Comparison of ENCODE assay signal across 17 cellular contexts in the genomic region with DNA sequence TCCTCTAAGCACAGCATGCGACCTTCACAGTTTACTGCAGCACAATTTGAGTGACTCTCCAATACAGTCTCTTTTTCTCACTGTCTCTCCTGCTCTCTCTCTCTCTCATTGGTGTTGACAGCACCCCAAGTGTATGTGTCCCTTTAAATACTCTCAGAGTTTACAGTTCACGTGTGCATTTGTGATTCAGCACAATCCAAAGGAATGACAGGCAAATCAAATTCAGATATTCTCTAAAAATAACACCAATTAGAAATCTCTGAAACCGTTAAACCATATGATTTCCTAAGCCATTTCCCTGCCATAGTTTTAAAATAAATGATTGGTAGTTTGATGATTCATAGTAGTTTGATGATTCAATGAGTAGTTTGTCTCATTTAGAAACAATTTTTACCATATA.
DNase-seq lines count a peak whose midpoint lies in the region; ATAC-seq and TF ChIP-seq lines count a peak whose summit lies in the region.
"Had no signal": no experiment of that assay in that cellular context is flagged by ENCODE, and none has a peak within 500 bp of the region (broad histone marks: within the 10 kb centered on the region; RNA-seq: fewer than 3 reads in every experiment).

No MANE protein-coding gene starts in this region.

- TF ChIP-seq RAD21 in SK-N-SH (IDR thresholded peaks at IDR 0.05; ENCODE audit: low read length), result no peak
- TF ChIP-seq RAD21 in neural cell (conservative IDR thresholded peaks at IDR 0.05), result no peak

- CTCF ChIA-PET in SK-N-SH (lab: Yijun Ruan, JAX), result interaction anchor here (0.6 kb wide), 1 partner anchor 27 kb away, joined by 3 read pairs; no protein-coding TSS in a partner anchor

- H3K9ac ChIP-seq in SK-N-SH (no peak overlapping the region), neural cell (ENCODE audit: low read length) (no peak overlapping the region)

- 1% methylated on average over 3 of the region's 3 CpGs for WGBS in SK-N-SH (ENCODE audit: low lambda C conversion rate)
- 55 to 57% methylated on average over 3 of the region's 3 CpGs for WGBS in esophagus squamous epithelium, 2 donors

- H3K27ac ChIP-seq in SK-N-SH (ENCODE audit: low read depth in 2 of 2, low read length in 1 of 2) (no peak overlapping the region; a peak in 1 of 4 replicates), neural cell (ENCODE audit: low read length) (no peak overlapping the region), esophagus squamous epithelium (no peak overlapping the region)
- H3K27ac ChIP-seq: SJSA1 had no signal

- peak; percentile 3 for DNase-seq in AG08395 (ENCODE audit: low spot score)
- DNase-seq in GM03348 (ENCODE audit: low spot score), result peak; percentile 28
- no peak for DNase-seq in SK-N-SH
- no peak for DNase-seq in cerebellar nuclear complex (lab: John Stamatoyannopoulos, UW)
- DNase-seq in foreskin melanocyte, result no peak
- DNase-seq in esophagus squamous epithelium (lab: John Stamatoyannopoulos, UW), result no peak
- DNase-seq: AML-193, Kasumi-1, MM.1S, NCI-H1105, NCI-H1694 treated with DMSO at 0.1 percent for 48 hours, NCI-H526 treated with DMSO at 0.1 percent for 48 hours, PC-3 had no signal

- H3K79me2 ChIP-seq in SK-N-SH (ENCODE audit: insufficient read depth) (no peaks in the 10 kb centered on the region), neural cell (replicated peaks; ENCODE audit: insufficient read depth, low read length) (no peaks in the 10 kb centered on the region)

- intact Hi-C loops in esophagus squamous epithelium (cut with DNase I), result no loop called here

- TF ChIP-seq EP300 in SK-N-SH (IDR thresholded peaks at IDR 0.05; ENCODE audit: borderline replicate concordance in 1 of 2, low read depth in 1 of 2, low read length in 1 of 2), result no peak
- peak; percentile 40 for TF ChIP-seq EP300 in neural cell (conservative IDR thresholded peaks at IDR 0.05; ENCODE audit: poor library complexity, severe bottlenecking)

- H3K4me3 ChIP-seq in SK-N-SH (ENCODE audit: low read depth in 2 of 2, low read length in 1 of 2) (no peak overlapping the region), neural cell (ENCODE audit: low read length) (no peak overlapping the region), esophagus squamous epithelium (no peak overlapping the region)
- H3K4me3 ChIP-seq: GM23338, SJSA1 had no signal

- H3K9me3 ChIP-seq in SK-N-SH (no peaks in the 10 kb centered on the region), neural cell (ENCODE audit: low read length) (no peaks in the 10 kb centered on the region), esophagus squamous epithelium (no peaks in the 10 kb centered on the region)
- H3K9me3 ChIP-seq: SJSA1 had no signal

- H3F3A ChIP-seq in SK-N-SH (replicated peaks; ENCODE audit: insufficient read depth) (no peaks in the 10 kb centered on the region), neural cell (ENCODE audit: insufficient read depth, low read length, poor library complexity, severe bottlenecking) (no peaks in the 10 kb centered on the region)

- H3K4me1 ChIP-seq in SK-N-SH (ENCODE audit: control insufficient read depth in 1 of 2, insufficient read depth in 2 of 2, low read depth in 1 of 2, low read length in 1 of 2), result no peaks in the 10 kb centered on the region
- no peaks in the 10 kb centered on the region for H3K4me1 ChIP-seq in esophagus squamous epithelium
- H3K4me1 ChIP-seq: SJSA1 had no signal

- H3K9me2 ChIP-seq in SK-N-SH, result no peaks in the 10 kb centered on the region
- H3K9me2 ChIP-seq in neural cell (ENCODE audit: insufficient read depth, low read length), result no peaks in the 10 kb centered on the region

- ATAC-seq in GM21528 (IDR thresholded peaks at IDR 0.05; ENCODE audit: low FRiP score, unreplicated experiment), result no peak
- ATAC-seq: GM23338, PC-3 had no signal

- H2AFZ ChIP-seq in SK-N-SH (ENCODE audit: low read depth) (peak overlapping the region; percentile 79; the same call in 1 of the 2 replicates), neural cell (ENCODE audit: low read depth, low read length) (no peak overlapping the region)
- H2AFZ ChIP-seq: GM23338 had no signal

- H3K27me3 ChIP-seq in SK-N-SH (ENCODE audit: insufficient read depth), result no peaks in the 10 kb centered on the region
- H3K27me3 ChIP-seq in neural cell (ENCODE audit: insufficient read depth, low read depth, low read length), result peaks cover 2% of the 10 kb centered on the region
- H3K27me3 ChIP-seq in esophagus squamous epithelium, result no peaks in the 10 kb centered on the region
- H3K27me3 ChIP-seq: SJSA1 had no signal

- POLR2A ChIA-PET in SK-N-SH (lab: Yijun Ruan, JAX), result no interaction called here

- no peaks in the 10 kb centered on the region for H3K36me3 ChIP-seq in SK-N-SH (replicated peaks in 1 of 2; ENCODE audit: control insufficient read depth in 1 of 2, insufficient read depth in 2 of 2, low read length in 1 of 2)
- H3K36me3 ChIP-seq in neural cell (ENCODE audit: insufficient read depth, low read length), result no peaks in the 10 kb centered on the region
- H3K36me3 ChIP-seq in esophagus squamous epithelium, result no peaks in the 10 kb centered on the region
- H3K36me3 ChIP-seq: SJSA1 had no signal

- no peak for TF ChIP-seq POLR2A in esophagus squamous epithelium (IDR thresholded peaks at IDR 0.05)

- TF ChIP-seq CTCF in SK-N-SH (IDR thresholded peaks at IDR 0.05) (no peak), neural cell (IDR thresholded peaks at IDR 0.05; ENCODE audit: poor library complexity, severe bottlenecking) (no peak), esophagus squamous epithelium (IDR thresholded peaks at IDR 0.05) (no peak)

- H3K4me2 ChIP-seq in SK-N-SH (0 out of 2 replicates have a peak overlapping the region, but pooled peaks have one; percentile 5), neural cell (ENCODE audit: low read length) (no peak overlapping the region)
- H3K4me2 ChIP-seq: GM23338 had no signal

- no peaks in the 10 kb centered on the region for H4K20me1 ChIP-seq in SK-N-SH (ENCODE audit: insufficient read depth)
- no peaks in the 10 kb centered on the region for H4K20me1 ChIP-seq in neural cell (ENCODE audit: insufficient read depth)

TF ChIP-seq in SK-N-SH, 30 proteins besides CTCF, POLR2A, EP300 and RAD21 (continues in another document):
- TF ChIP-seq MEF2A (IDR thresholded peaks at IDR 0.05; ENCODE audit: borderline replicate concordance, low read depth) (no peak), FOXM1 (IDR thresholded peaks at IDR 0.05; ENCODE audit: low read depth) (no peak), ELF1 (IDR thresholded peaks at IDR 0.05) (no peak), YY1 (IDR thresholded peaks at IDR 0.05; ENCODE audit: low read depth) (no peak), TCF12 (IDR thresholded peaks at IDR 0.05) (no peak), POLR2AphosphoS5 (IDR thresholded peaks at IDR 0.05; ENCODE audit: low read depth, low read length) (no peak), GABPA (IDR thresholded peaks at IDR 0.05; ENCODE audit: low read depth) (no peak), EZH2phosphoT487 (IDR thresholded peaks at IDR 0.05; ENCODE audit: borderline replicate concordance, low read depth) (no peak)
- TF ChIP-seq, protein P1, sequence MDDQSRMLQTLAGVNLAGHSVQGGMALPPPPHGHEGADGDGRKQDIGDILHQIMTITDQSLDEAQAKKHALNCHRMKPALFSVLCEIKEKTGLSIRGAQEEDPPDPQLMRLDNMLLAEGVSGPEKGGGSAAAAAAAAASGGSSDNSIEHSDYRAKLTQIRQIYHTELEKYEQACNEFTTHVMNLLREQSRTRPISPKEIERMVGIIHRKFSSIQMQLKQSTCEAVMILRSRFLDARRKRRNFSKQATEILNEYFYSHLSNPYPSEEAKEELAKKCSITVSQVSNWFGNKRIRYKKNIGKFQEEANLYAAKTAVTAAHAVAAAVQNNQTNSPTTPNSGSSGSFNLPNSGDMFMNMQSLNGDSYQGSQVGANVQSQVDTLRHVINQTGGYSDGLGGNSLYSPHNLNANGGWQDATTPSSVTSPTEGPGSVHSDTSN (IDR thresholded peaks at IDR 0.05), result no peak
- TF ChIP-seq, protein P2, sequence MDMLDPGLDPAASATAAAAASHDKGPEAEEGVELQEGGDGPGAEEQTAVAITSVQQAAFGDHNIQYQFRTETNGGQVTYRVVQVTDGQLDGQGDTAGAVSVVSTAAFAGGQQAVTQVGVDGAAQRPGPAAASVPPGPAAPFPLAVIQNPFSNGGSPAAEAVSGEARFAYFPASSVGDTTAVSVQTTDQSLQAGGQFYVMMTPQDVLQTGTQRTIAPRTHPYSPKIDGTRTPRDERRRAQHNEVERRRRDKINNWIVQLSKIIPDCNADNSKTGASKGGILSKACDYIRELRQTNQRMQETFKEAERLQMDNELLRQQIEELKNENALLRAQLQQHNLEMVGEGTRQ (IDR thresholded peaks at IDR 0.05; ENCODE audit: borderline replicate concordance, low read depth, low read length), result no peak

TF ChIP-seq in neural cell, 6 proteins besides CTCF, POLR2A, EP300 and RAD21:
- TF ChIP-seq MXI1 (conservative IDR thresholded peaks at IDR 0.05; ENCODE audit: poor library complexity, severe bottlenecking) (no peak), TAF1 (IDR thresholded peaks at IDR 0.05; ENCODE audit: low read depth) (no peak), EZH2 (IDR thresholded peaks at IDR 0.05; ENCODE audit: borderline replicate concordance, insufficient read depth, low read length, poor library complexity, severe bottlenecking) (no peak), POLR2AphosphoS5 (IDR thresholded peaks at IDR 0.05) (no peak), SMC3 (conservative IDR thresholded peaks at IDR 0.05; ENCODE audit: poor library complexity) (no peak)
- TF ChIP-seq, protein P3, sequence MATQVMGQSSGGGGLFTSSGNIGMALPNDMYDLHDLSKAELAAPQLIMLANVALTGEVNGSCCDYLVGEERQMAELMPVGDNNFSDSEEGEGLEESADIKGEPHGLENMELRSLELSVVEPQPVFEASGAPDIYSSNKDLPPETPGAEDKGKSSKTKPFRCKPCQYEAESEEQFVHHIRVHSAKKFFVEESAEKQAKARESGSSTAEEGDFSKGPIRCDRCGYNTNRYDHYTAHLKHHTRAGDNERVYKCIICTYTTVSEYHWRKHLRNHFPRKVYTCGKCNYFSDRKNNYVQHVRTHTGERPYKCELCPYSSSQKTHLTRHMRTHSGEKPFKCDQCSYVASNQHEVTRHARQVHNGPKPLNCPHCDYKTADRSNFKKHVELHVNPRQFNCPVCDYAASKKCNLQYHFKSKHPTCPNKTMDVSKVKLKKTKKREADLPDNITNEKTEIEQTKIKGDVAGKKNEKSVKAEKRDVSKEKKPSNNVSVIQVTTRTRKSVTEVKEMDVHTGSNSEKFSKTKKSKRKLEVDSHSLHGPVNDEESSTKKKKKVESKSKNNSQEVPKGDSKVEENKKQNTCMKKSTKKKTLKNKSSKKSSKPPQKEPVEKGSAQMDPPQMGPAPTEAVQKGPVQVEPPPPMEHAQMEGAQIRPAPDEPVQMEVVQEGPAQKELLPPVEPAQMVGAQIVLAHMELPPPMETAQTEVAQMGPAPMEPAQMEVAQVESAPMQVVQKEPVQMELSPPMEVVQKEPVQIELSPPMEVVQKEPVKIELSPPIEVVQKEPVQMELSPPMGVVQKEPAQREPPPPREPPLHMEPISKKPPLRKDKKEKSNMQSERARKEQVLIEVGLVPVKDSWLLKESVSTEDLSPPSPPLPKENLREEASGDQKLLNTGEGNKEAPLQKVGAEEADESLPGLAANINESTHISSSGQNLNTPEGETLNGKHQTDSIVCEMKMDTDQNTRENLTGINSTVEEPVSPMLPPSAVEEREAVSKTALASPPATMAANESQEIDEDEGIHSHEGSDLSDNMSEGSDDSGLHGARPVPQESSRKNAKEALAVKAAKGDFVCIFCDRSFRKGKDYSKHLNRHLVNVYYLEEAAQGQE (IDR thresholded peaks at IDR 0.05; ENCODE audit: borderline replicate concordance), result no peak
TF ChIP-seq in neural cell: peak in this region for 0.

Comparison
In these comparisons a context has a peak if more than half of its experiments do, and no peak if none do; other contexts are left out.
1. DNase-seq: peak in AG08395 (single experiment) and GM03348 (single experiment); none in SK-N-SH (single experiment), cerebellar nuclear complex (0 of 2), foreskin melanocyte (single experiment) and esophagus squamous epithelium (single experiment).